ENCODE assay signal across 21 cellular contexts in genomic region chr1:210910020-210910575, GRCh38.
"Had no signal": no experiment of that assay in that cellular context is flagged by ENCODE, and none has a peak within 500 bp of the region (broad histone marks: within the 10 kb centered on the region; RNA-seq: fewer than 3 reads in every experiment).

No MANE protein-coding gene starts in this region.

- H3K4me3 ChIP-seq: MG63 had no signal

- H3K27ac ChIP-seq: WERI-Rb-1 had no signal

- DNase-seq: activated CD4-positive, alpha-beta memory T cell treated with anti-CD3 and anti-CD28 coated beads, Interleukin-2, amount 10 ng/mL, durations not matched to agents 7 days and 5 days; activated CD4-positive, alpha-beta T cell treated with anti-CD3 and anti-CD28 coated beads for 36 hours; activated CD4-positive, alpha-beta T cell treated with anti-CD3 and anti-CD28 coated beads, Interleukin-2, amount 50 U/mL, for 1 hour; activated gamma-delta T cell; activated naive CD4-positive, alpha-beta T cell treated with anti-CD3 and anti-CD28 coated beads for 36 hours; activated T-cell treated with anti-CD3 and anti-CD28 coated beads for 4 hours; activated T-cell treated with anti-CD3 and anti-CD28 coated beads, Interleukin-2, amount 50 U/mL, for 48 hours; anterior cingulate cortex; caudate nucleus; KBM-7; MG63; MV-4-11; NCI-H1092 treated with DMSO at 0.1 percent for 48 hours; NCI-H1417 treated with DMSO at 0.1 percent for 48 hours; NCI-H2029; NCI-H510A treated with DMSO at 0.1 percent for 48 hours; SHP77; T-helper 1 cell; WERI-Rb-1 had no signal

- H3K9me3 ChIP-seq: MG63 had no signal

- ATAC-seq: activated CD4-positive, alpha-beta T cell treated with anti-CD3 and anti-CD28 coated beads for 36 hours; activated T-helper 17 cell treated with anti-CD3 and anti-CD28 coated beads, Interleukin-2, amount 50 U/mL, for 72 hours had no signal

- FAIRE-seq: RCC 7860 had no signal
